7 cellular contexts compared by ENCODE assay signal in the genomic region with DNA sequence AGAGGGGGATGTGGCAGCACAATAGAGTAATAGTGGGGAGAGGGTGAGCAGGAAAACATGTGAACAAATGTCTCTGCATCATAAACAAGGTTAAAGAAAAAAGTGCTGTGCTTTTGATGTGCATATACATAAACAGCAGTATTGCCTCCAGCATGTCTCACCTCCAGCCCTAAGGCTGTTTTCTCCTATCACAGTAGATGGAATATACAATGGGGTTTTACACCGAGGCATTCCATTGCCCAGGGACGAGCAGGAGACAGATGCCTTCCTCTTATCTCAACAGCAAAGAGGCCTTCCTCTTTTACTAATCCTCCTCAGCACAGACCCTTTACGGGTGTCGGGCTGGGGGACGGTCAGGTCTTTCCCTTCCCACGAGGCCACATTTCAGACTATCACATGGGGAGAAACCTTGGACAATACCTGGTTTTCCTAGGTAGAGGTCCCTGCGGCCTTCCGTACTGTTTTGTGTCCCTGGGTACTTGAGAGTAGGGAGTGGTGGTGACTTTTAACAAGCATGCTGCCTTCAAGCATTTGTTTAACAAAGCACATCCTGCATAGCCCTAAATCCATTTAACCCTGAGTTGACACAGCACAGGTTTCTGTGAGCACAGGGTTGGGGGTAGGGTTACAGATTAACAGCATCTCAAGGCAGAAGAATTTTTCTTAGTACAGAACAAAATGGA. TPM values are rescaled to one million over a fixed set of nuclear protein-coding genes. Genes with fewer than 3 reads are reported as not detected.
A peak's percentile ranks its signal among the peaks of the same experiment; 100 is the strongest.
DNase-seq lines count a peak whose midpoint lies in the region; ATAC-seq, FAIRE-seq and TF ChIP-seq lines count a peak whose summit lies in the region.
"Not testable (repeated sequence)": the region's sequence is repeated elsewhere in the genome, so short reads cannot be mapped to it uniquely, and the experiment has no call there.

No MANE protein-coding gene starts in this region.

- H3K9me2 ChIP-seq in hepatocyte (replicated peaks; ENCODE audit: insufficient read depth) = not testable (repeated sequence)

- H3K79me2 ChIP-seq in hepatocyte; HepG2 (ENCODE audit: insufficient read depth, low read length); neural progenitor cell (ENCODE audit: low read depth): not testable (repeated sequence)

- H3K4me2 ChIP-seq in hepatocyte = not testable (repeated sequence)
- H3K4me2 ChIP-seq in HepG2 (ENCODE audit: low read depth, low read length) = peak overlapping the region; percentile 32
- peak overlapping the region; percentile 27 for H3K4me2 ChIP-seq in neural progenitor cell

- not testable (repeated sequence) for TF ChIP-seq RAD21 in HepG2 (CRISPR knock-in tag; IDR thresholded peaks at IDR 0.05)

- H3K4me1 Mint-ChIP-seq in WTC11 = peaks cover 32% of the 10 kb centered on the region
- not testable (repeated sequence) for H3K4me1 Mint-ChIP-seq in neural progenitor cell

- CTCF ChIA-PET in WTC11 (lab: Charles Lee); HepG2 (lab: Yijun Ruan, JAX; ENCODE audit: low intra/inter-chr PET ratio, low total read pairs): not testable (repeated sequence)

- H2AFZ ChIP-seq in hepatocyte (peak overlapping the region; percentile 6), neural progenitor cell (replicated peaks) (peak overlapping the region; percentile 82)
- H2AFZ ChIP-seq in HepG2 (ENCODE audit: low read length) = not testable (repeated sequence)

- peak; percentile 28 for ATAC-seq in WTC11
- ATAC-seq in HepG2 = not testable (repeated sequence)

- DNase-seq in ELF-1 (ENCODE audit: low read depth, low spot score) = peak; percentile 82
- DNase-seq in NT2/D1 (ENCODE audit: low read depth, low spot score) = peak; percentile 40
- peak; percentile 11 for DNase-seq in WTC11 (ENCODE audit: low spot score)
- not testable (repeated sequence) for DNase-seq in hepatocyte (ENCODE audit: low spot score); HepG2 (ENCODE audit: low spot score); neural progenitor cell (ENCODE audit: low spot score)

- POLR2A ChIA-PET in WTC11 (lab: Charles Lee); HepG2 (lab: Yijun Ruan, JAX): not testable (repeated sequence)

- intact Hi-C loops in HepG2 (cut with micrococcal nuclease; ENCODE audit: unreplicated experiment) = not testable (repeated sequence)

- H3K27me3 ChIP-seq in HUES64 (ENCODE audit: insufficient read depth, low read length); NT2/D1 (ENCODE audit: insufficient read depth, insufficient read length); hepatocyte; HepG2 (ENCODE audit: control insufficient read depth in 1 of 2, insufficient read depth in 2 of 2, low read length in 2 of 2); neural progenitor cell: not testable (repeated sequence)

- FAIRE-seq in HepG2 (lab: Jason Lieb, UNC) = not testable (repeated sequence)

- H3F3A ChIP-seq in neural progenitor cell (ENCODE audit: low read depth) = not testable (repeated sequence)

- TF ChIP-seq POLR2A in HepG2 (IDR thresholded peaks at IDR 0.05; ENCODE audit: insufficient read depth in 1 of 2, low read depth in 2 of 2, low read length in 2 of 2) = not testable (repeated sequence)

- H3K9me3 ChIP-seq in HUES64 (ENCODE audit: insufficient read depth, low read depth, low read length); NT2/D1 (ENCODE audit: insufficient read depth, low read length); hepatocyte (ENCODE audit: low read depth); HepG2 (ENCODE audit: low read length); neural progenitor cell (ENCODE audit: low read depth): not testable (repeated sequence)

- TF ChIP-seq CTCF in WTC11 (IDR thresholded peaks at IDR 0.05); hepatocyte (IDR thresholded peaks at IDR 0.05; ENCODE audit: poor library complexity); HepG2 (CRISPR knock-in tag; IDR thresholded peaks at IDR 0.05); neural progenitor cell (IDR thresholded peaks at IDR 0.05): not testable (repeated sequence)

- not testable (repeated sequence) for H3K9me3 Mint-ChIP-seq in WTC11, neural progenitor cell

- BruUV-seq in HepG2 (replicated peaks; lab: Mats Ljungman, UMichigan) = not testable (repeated sequence)

- H3K36me3 Mint-ChIP-seq in WTC11 = peaks cover 11% of the 10 kb centered on the region; the same call in 1 of the 2 replicates
- H3K36me3 Mint-ChIP-seq in neural progenitor cell = not testable (repeated sequence)

- 7% methylated on average over 6 of the region's 8 CpGs for WGBS in HUES64
- WGBS in hepatocyte (ENCODE audit: low lambda C conversion rate, missing lambda C conversion rate) = 14% methylated on average over 8 of the region's 8 CpGs
- WGBS in HepG2 (ENCODE audit: low lambda C conversion rate) = 4% methylated on average over 4 of the region's 8 CpGs

- peak overlapping the region; percentile 98 for H3K27ac Mint-ChIP-seq in WTC11
- H3K27ac Mint-ChIP-seq in neural progenitor cell = peak overlapping the region; percentile 38

- peak overlapping the region; percentile 57 for H3K4me3 Mint-ChIP-seq in WTC11
- H3K4me3 Mint-ChIP-seq in neural progenitor cell = not testable (repeated sequence)

- H3K4me3 ChIP-seq in HUES64 (ENCODE audit: low read length) (peak overlapping the region; percentile 30), NT2/D1 (ENCODE audit: insufficient read length, low read depth) (peak overlapping the region; percentile 22)
- not testable (repeated sequence) for H3K4me3 ChIP-seq in hepatocyte; HepG2 (replicated peaks in 1 of 3; ENCODE audit: insufficient read depth in 1 of 3, low read depth in 2 of 3, low read length in 3 of 3); neural progenitor cell

- H3K4me1 ChIP-seq in HUES64 (ENCODE audit: insufficient read depth, low read length) (peaks cover 19% of the 10 kb centered on the region), hepatocyte (ENCODE audit: insufficient read depth) (peaks cover 22% of the 10 kb centered on the region), HepG2 (ENCODE audit: insufficient read depth, low read length) (peaks cover 17% of the 10 kb centered on the region; the same call in 1 of the 2 replicates)
- H3K4me1 ChIP-seq in NT2/D1 (ENCODE audit: insufficient read depth, insufficient read length); neural progenitor cell: not testable (repeated sequence)

- H3K27me3 Mint-ChIP-seq in WTC11 (ENCODE audit: low read depth); neural progenitor cell (ENCODE audit: insufficient read depth, low read depth): not testable (repeated sequence)

- not testable (repeated sequence) for H4K20me1 ChIP-seq in hepatocyte (ENCODE audit: insufficient read depth, poor library complexity, severe bottlenecking); HepG2 (ENCODE audit: insufficient read depth, low read length); neural progenitor cell (ENCODE audit: low read depth)

- H3K27ac ChIP-seq in HUES64 (ENCODE audit: low read depth, low read length) (peak overlapping the region; percentile 87), hepatocyte (peak overlapping the region; percentile 59)
- H3K27ac ChIP-seq in HepG2 (ENCODE audit: extremely low read length, insufficient read depth, low read length); neural progenitor cell: not testable (repeated sequence)

- in situ Hi-C loops in HepG2 (cut with HindIII; ENCODE audit: extremely low pct_ligation_motif_present, low pct_unique_long_range_greater_than_20kb) = not testable (repeated sequence)

- H3K9ac ChIP-seq in HUES64 (ENCODE audit: low read depth, low read length) = peak overlapping the region; percentile 52; the same call in 1 of the 2 replicates
- not testable (repeated sequence) for H3K9ac ChIP-seq in NT2/D1 (ENCODE audit: insufficient read length, low read depth); HepG2 (ENCODE audit: insufficient read depth, low read depth, low read length); neural progenitor cell

- H3K36me3 ChIP-seq in HUES64 (ENCODE audit: insufficient read depth, low read length); NT2/D1 (ENCODE audit: insufficient read depth, insufficient read length, low read length); hepatocyte (replicated peaks; ENCODE audit: insufficient read depth, low read depth); HepG2 (replicated peaks in 1 of 2; ENCODE audit: control insufficient read depth in 1 of 2, insufficient read depth in 2 of 2, low read length in 2 of 2); neural progenitor cell: not testable (repeated sequence)

- TF ChIP-seq EP300 in HepG2 (IDR thresholded peaks at IDR 0.05; ENCODE audit: low read depth in 2 of 2, low read length in 2 of 2); HepG2 (CRISPR knock-in tag; IDR thresholded peaks at IDR 0.05; ENCODE audit: borderline replicate concordance): not testable (repeated sequence)

RNA-seq across cellular contexts. Expression of a gene that starts 7.1 kb away (rescaled TPM):
- 165 TPM for polyA plus RNA-seq in HUES64 (2013, experiment 1 of 2)
- 158 TPM for polyA plus RNA-seq in HUES64 (2013, experiment 2 of 2)
- 126 to 142 TPM (median 135 TPM) in 3 replicates for total RNA-seq in WTC11 (2021)
- 601 and 649 TPM in 2 replicates for total RNA-seq in hepatocyte
- polyA plus RNA-seq in hepatocyte = 841 and 910 TPM in 2 replicates
- 126 and 252 TPM in 2 replicates for total RNA-seq in HepG2 (2016; rRNA removed; fragmentation: Illumina TruSeq; extraction: Trizol)
- 80.2 and 96.8 TPM in 2 replicates for total RNA-seq in HepG2 (2016; cell fraction: cytosol; rRNA removed; fragmentation: Illumina TruSeq; extraction: Trizol; ENCODE audit: low read depth)
- 133 and 245 TPM in 2 replicates for total RNA-seq in HepG2 (2016; cell fraction: insoluble cytoplasmic fraction; rRNA removed; fragmentation: Illumina TruSeq; extraction: Trizol)
- 71.1 and 80.7 TPM in 2 replicates for total RNA-seq in HepG2 (2016; cell fraction: membrane; rRNA removed; fragmentation: Illumina TruSeq; extraction: Trizol)
- 187 and 206 TPM in 2 replicates for total RNA-seq in HepG2 (2016; cell fraction: nucleus; rRNA removed; fragmentation: Illumina TruSeq; extraction: Trizol)
- polyA plus RNA-seq in HepG2 (2011; rRNA removed) = 168 and 217 TPM in 2 replicates
- 156 and 166 TPM in 2 replicates for polyA plus RNA-seq in HepG2 (2011; cell fraction: cytosol; rRNA removed)
- 51.4 and 57.1 TPM in 2 replicates for polyA plus RNA-seq in HepG2 (2011; cell fraction: nucleus; rRNA removed)
- polyA plus RNA-seq in HepG2 (2012) = 160 and 170 TPM in 2 replicates
- 60.5 and 84.4 TPM in 2 replicates for polyA plus RNA-seq in HepG2 (2016; cell fraction: cytosol; fragmentation: Illumina TruSeq; extraction: Trizol; ENCODE audit: low read depth)
- 104 and 118 TPM in 2 replicates for polyA plus RNA-seq in HepG2 (2016; cell fraction: insoluble cytoplasmic fraction; fragmentation: Illumina TruSeq; extraction: Trizol; ENCODE audit: low read depth)
- 49.4 and 56.4 TPM in 2 replicates for polyA plus RNA-seq in HepG2 (2016; cell fraction: membrane; fragmentation: Illumina TruSeq; extraction: Trizol; ENCODE audit: low read depth)
- 221 and 248 TPM in 2 replicates for polyA plus RNA-seq in HepG2 (2016; cell fraction: nucleus; fragmentation: Illumina TruSeq; extraction: Trizol; ENCODE audit: insufficient read depth, low read depth)
- 46.3 and 52.4 TPM in 2 replicates for polyA minus RNA-seq in HepG2 (2011; rRNA and poly(A)+ RNA removed; ENCODE audit: low replicate concordance)
- polyA minus RNA-seq in HepG2 (2011; cell fraction: cytosol; rRNA and poly(A)+ RNA removed) = 40.9 and 52.5 TPM in 2 replicates
- 17.8 and 25.6 TPM in 2 replicates for polyA minus RNA-seq in HepG2 (2011; cell fraction: nucleus; rRNA and poly(A)+ RNA removed)
- 149 and 162 TPM in 2 replicates for total RNA-seq in neural progenitor cell (ENCODE audit: low replicate concordance)
